In the genomic region with DNA sequence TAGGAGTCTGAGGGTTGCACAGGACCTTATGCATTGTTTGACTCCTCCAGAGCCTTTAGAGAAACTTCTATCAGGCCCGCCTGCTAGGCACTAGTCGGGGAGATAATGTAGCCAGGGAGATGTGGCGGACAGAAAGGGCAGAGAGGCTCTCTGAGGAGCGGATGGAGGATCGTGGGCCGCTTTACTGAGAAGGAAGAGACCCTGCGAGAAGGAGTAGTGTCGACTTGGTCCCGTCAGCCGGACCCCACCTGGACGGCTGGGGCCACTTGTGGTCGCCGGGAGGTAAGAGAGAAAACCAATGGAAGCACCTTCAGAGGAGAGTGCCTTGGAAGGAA, we compare ENCODE assay signal across 1 cellular context.
TF ChIP-seq lines count a peak whose summit lies in the region.

No MANE protein-coding gene starts in this region.

TF ChIP-seq in K562, 482 proteins besides CTCF, POLR2A, EP300 and RAD21 (continued from another document and continues in another):
- TF ChIP-seq, protein P1, sequence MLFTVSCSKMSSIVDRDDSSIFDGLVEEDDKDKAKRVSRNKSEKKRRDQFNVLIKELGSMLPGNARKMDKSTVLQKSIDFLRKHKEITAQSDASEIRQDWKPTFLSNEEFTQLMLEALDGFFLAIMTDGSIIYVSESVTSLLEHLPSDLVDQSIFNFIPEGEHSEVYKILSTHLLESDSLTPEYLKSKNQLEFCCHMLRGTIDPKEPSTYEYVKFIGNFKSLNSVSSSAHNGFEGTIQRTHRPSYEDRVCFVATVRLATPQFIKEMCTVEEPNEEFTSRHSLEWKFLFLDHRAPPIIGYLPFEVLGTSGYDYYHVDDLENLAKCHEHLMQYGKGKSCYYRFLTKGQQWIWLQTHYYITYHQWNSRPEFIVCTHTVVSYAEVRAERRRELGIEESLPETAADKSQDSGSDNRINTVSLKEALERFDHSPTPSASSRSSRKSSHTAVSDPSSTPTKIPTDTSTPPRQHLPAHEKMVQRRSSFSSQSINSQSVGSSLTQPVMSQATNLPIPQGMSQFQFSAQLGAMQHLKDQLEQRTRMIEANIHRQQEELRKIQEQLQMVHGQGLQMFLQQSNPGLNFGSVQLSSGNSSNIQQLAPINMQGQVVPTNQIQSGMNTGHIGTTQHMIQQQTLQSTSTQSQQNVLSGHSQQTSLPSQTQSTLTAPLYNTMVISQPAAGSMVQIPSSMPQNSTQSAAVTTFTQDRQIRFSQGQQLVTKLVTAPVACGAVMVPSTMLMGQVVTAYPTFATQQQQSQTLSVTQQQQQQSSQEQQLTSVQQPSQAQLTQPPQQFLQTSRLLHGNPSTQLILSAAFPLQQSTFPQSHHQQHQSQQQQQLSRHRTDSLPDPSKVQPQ (CRISPR knock-in tag; IDR thresholded peaks at IDR 0.05; ENCODE audit: borderline replicate concordance) = no peak
- TF ChIP-seq MCM2 (IDR thresholded peaks at IDR 0.05; ENCODE audit: low read depth) (no peak), CBFA2T3 (IDR thresholded peaks at IDR 0.05) (no peak), MTF1 (CRISPR knock-in tag; IDR thresholded peaks at IDR 0.05; ENCODE audit: borderline replicate concordance) (no peak), ZNF232 (CRISPR knock-in tag; IDR thresholded peaks at IDR 0.05) (no peak), ZNF140 (CRISPR knock-in tag; IDR thresholded peaks at IDR 0.05) (no peak), CBX1 (IDR thresholded peaks at IDR 0.05; ENCODE audit: low read depth) (no peak), CREM (IDR thresholded peaks at IDR 0.05; ENCODE audit: low read depth) (no peak), FOXP1 (CRISPR knock-in tag; IDR thresholded peaks at IDR 0.05) (0 out of 2 replicates have a peak, but pooled peaks have one; percentile 20), MAFF (IDR thresholded peaks at IDR 0.05; ENCODE audit: low read length) (peak; percentile 7; the same call in 1 of the 2 replicates), PHB2 (IDR thresholded peaks at IDR 0.05; ENCODE audit: low read depth) (no peak), ZNF766 (CRISPR knock-in tag; conservative IDR thresholded peaks at IDR 0.05) (no peak), CREBBP (IDR thresholded peaks at IDR 0.05; ENCODE audit: low read depth, low read length) (no peak), ZKSCAN3 (CRISPR knock-in tag; IDR thresholded peaks at IDR 0.05) (no peak), ZNF57 (CRISPR knock-in tag; IDR thresholded peaks at IDR 0.05) (no peak), CBFB (CRISPR knock-in tag; IDR thresholded peaks at IDR 0.05) (no peak), SP1 (CRISPR knock-in tag; IDR thresholded peaks at IDR 0.05) (0 out of 2 replicates have a peak, but pooled peaks have one; percentile 15), HNRNPUL1 (IDR thresholded peaks at IDR 0.05; ENCODE audit: low read length) (no peak), TARDBP (IDR thresholded peaks at IDR 0.05) (no peak), FOXK1 (CRISPR knock-in tag; IDR thresholded peaks at IDR 0.05; ENCODE audit: borderline replicate concordance) (no peak), E2F3 (CRISPR knock-in tag; IDR thresholded peaks at IDR 0.05) (no peak), ZNF174 (CRISPR knock-in tag; IDR thresholded peaks at IDR 0.05) (no peak), GTF2F1 (IDR thresholded peaks at IDR 0.05; ENCODE audit: low read depth, low read length) (0 out of 2 replicates have a peak, but pooled peaks have one; percentile 14), ZNF274 (IDR thresholded peaks at IDR 0.05; ENCODE audit: borderline replicate concordance, low read depth, low read length) (no peak), NELFE (IDR thresholded peaks at IDR 0.05; ENCODE audit: insufficient read depth, insufficient read length) (no peak), FOXA3 (CRISPR knock-in tag; conservative IDR thresholded peaks at IDR 0.05 in 1 of 2, IDR thresholded peaks at IDR 0.05 in 1 of 2) (0 out of 4 replicates have a peak, but pooled peaks of 1 of the 2 experiments have one; percentile 31), ZNF239 (CRISPR knock-in tag; IDR thresholded peaks at IDR 0.05) (no peak), CHD1 (IDR thresholded peaks at IDR 0.05; ENCODE audit: low read length) (peak; percentile 16), CBX8 (IDR thresholded peaks at IDR 0.05; ENCODE audit: borderline replicate concordance, extremely low read depth, low read depth, low read length, poor library complexity, severe bottlenecking) (no peak), RBM39 (optimal IDR thresholded peaks at IDR 0.05; ENCODE audit: low read depth, low read length) (no peak), SMAD1 (IDR thresholded peaks at IDR 0.05; ENCODE audit: low read depth, low read length, partially characterized antibody) (no peak), CBX3 (IDR thresholded peaks at IDR 0.05; ENCODE audit: borderline replicate concordance in 1 of 2, low read length in 2 of 2) (no peak), BRD4 (IDR thresholded peaks at IDR 0.05) (no peak), CC2D1A (IDR thresholded peaks at IDR 0.05) (no peak), ZNF3 (CRISPR knock-in tag; IDR thresholded peaks at IDR 0.05) (no peak), ZKSCAN8 (CRISPR knock-in tag; IDR thresholded peaks at IDR 0.05) (no peak)
- TF ChIP-seq, protein P2, sequence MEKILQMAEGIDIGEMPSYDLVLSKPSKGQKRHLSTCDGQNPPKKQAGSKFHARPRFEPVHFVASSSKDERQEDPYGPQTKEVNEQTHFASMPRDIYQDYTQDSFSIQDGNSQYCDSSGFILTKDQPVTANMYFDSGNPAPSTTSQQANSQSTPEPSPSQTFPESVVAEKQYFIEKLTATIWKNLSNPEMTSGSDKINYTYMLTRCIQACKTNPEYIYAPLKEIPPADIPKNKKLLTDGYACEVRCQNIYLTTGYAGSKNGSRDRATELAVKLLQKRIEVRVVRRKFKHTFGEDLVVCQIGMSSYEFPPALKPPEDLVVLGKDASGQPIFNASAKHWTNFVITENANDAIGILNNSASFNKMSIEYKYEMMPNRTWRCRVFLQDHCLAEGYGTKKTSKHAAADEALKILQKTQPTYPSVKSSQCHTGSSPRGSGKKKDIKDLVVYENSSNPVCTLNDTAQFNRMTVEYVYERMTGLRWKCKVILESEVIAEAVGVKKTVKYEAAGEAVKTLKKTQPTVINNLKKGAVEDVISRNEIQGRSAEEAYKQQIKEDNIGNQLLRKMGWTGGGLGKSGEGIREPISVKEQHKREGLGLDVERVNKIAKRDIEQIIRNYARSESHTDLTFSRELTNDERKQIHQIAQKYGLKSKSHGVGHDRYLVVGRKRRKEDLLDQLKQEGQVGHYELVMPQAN (IDR thresholded peaks at IDR 0.05; ENCODE audit: borderline replicate concordance) = peak; percentile 63; the same call in 1 of the 2 replicates
- TF ChIP-seq, protein P3, sequence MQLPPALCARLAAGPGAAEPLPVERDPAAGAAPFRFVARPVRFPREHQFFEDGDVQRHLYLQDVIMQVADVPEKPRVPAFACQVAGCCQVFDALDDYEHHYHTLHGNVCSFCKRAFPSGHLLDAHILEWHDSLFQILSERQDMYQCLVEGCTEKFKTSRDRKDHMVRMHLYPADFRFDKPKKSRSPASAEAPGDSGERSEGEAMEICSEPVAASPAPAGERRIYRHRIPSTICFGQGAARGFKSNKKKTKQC (CRISPR knock-in tag; IDR thresholded peaks at IDR 0.05) = peak; percentile 20; the same call in 1 of the 2 replicates
- TF ChIP-seq, protein P4, sequence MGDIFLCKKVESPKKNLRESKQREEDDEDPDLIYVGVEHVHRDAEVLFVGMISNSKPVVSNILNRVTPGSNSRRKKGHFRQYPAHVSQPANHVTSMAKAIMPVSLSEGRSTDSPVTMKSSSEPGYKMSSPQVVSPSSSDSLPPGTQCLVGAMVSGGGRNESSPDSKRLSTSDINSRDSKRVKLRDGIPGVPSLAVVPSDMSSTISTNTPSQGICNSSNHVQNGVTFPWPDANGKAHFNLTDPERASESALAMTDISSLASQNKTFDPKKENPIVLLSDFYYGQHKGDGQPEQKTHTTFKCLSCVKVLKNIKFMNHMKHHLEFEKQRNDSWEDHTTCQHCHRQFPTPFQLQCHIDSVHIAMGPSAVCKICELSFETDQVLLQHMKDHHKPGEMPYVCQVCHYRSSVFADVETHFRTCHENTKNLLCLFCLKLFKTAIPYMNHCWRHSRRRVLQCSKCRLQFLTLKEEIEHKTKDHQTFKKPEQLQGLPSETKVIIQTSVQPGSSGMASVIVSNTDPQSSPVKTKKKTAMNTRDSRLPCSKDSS (IDR thresholded peaks at IDR 0.05; ENCODE audit: low read depth, partially characterized antibody) = no peak
- TF ChIP-seq, protein P5, sequence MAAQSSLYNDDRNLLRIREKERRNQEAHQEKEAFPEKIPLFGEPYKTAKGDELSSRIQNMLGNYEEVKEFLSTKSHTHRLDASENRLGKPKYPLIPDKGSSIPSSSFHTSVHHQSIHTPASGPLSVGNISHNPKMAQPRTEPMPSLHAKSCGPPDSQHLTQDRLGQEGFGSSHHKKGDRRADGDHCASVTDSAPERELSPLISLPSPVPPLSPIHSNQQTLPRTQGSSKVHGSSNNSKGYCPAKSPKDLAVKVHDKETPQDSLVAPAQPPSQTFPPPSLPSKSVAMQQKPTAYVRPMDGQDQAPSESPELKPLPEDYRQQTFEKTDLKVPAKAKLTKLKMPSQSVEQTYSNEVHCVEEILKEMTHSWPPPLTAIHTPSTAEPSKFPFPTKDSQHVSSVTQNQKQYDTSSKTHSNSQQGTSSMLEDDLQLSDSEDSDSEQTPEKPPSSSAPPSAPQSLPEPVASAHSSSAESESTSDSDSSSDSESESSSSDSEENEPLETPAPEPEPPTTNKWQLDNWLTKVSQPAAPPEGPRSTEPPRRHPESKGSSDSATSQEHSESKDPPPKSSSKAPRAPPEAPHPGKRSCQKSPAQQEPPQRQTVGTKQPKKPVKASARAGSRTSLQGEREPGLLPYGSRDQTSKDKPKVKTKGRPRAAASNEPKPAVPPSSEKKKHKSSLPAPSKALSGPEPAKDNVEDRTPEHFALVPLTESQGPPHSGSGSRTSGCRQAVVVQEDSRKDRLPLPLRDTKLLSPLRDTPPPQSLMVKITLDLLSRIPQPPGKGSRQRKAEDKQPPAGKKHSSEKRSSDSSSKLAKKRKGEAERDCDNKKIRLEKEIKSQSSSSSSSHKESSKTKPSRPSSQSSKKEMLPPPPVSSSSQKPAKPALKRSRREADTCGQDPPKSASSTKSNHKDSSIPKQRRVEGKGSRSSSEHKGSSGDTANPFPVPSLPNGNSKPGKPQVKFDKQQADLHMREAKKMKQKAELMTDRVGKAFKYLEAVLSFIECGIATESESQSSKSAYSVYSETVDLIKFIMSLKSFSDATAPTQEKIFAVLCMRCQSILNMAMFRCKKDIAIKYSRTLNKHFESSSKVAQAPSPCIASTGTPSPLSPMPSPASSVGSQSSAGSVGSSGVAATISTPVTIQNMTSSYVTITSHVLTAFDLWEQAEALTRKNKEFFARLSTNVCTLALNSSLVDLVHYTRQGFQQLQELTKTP (IDR thresholded peaks at IDR 0.05; ENCODE audit: low read depth in 1 of 2, partially characterized antibody in 2 of 2) = no peak
- TF ChIP-seq, protein P6, sequence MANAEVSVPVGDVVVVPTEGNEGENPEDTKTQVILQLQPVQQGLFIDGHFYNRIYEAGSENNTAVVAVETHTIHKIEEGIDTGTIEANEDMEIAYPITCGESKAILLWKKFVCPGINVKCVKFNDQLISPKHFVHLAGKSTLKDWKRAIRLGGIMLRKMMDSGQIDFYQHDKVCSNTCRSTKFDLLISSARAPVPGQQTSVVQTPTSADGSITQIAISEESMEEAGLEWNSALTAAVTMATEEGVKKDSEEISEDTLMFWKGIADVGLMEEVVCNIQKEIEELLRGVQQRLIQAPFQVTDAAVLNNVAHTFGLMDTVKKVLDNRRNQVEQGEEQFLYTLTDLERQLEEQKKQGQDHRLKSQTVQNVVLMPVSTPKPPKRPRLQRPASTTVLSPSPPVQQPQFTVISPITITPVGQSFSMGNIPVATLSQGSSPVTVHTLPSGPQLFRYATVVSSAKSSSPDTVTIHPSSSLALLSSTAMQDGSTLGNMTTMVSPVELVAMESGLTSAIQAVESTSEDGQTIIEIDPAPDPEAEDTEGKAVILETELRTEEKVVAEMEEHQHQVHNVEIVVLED (CRISPR knock-in tag; IDR thresholded peaks at IDR 0.05) = no peak
- TF ChIP-seq, protein P7, sequence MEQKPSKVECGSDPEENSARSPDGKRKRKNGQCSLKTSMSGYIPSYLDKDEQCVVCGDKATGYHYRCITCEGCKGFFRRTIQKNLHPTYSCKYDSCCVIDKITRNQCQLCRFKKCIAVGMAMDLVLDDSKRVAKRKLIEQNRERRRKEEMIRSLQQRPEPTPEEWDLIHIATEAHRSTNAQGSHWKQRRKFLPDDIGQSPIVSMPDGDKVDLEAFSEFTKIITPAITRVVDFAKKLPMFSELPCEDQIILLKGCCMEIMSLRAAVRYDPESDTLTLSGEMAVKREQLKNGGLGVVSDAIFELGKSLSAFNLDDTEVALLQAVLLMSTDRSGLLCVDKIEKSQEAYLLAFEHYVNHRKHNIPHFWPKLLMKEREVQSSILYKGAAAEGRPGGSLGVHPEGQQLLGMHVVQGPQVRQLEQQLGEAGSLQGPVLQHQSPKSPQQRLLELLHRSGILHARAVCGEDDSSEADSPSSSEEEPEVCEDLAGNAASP (IDR thresholded peaks at IDR 0.05) = no peak
